Comparison of ENCODE assay signal across 23 cellular contexts in the genomic region with DNA sequence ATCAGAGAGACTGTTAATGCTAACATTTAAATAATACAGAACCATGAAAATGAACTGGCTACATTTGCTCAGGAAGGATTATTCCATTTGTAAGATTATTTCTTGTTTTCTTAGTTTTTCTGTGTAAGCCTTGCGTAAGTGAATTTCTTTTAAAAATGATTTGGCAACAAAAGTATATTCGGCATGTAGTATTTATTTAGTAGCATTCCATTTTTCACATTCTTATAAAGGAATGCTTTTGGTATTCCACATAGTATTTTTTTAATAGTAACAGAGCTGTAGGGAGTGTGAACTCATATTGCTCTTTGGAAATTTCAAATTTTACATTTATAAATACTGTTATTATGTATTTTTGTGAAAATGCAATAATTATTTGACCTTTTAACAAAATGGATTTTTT. TPM values are rescaled to one million over a fixed set of nuclear protein-coding genes. Genes with fewer than 3 reads are reported as not detected.
DNase-seq lines count a peak whose midpoint lies in the region; ATAC-seq and TF ChIP-seq lines count a peak whose summit lies in the region.
"Had no signal": no experiment of that assay in that cellular context is flagged by ENCODE, and none has a peak within 500 bp of the region (broad histone marks: within the 10 kb centered on the region; RNA-seq: fewer than 3 reads in every experiment).

No MANE protein-coding gene starts in this region.

- no peaks in the 10 kb centered on the region for H4K20me1 ChIP-seq in fibroblast of lung (ENCODE audit: control insufficient read depth, extremely low read depth, insufficient read depth, low read length)

- CTCF ChIA-PET in T-cell (lab: Charles Lee) = no interaction called here
- CTCF ChIA-PET in MCF 10A (lab: Yijun Ruan, JAX) = interaction anchor here (0.6 kb wide), 1 partner anchor 28 kb away, joined by 3 read pairs; no protein-coding TSS in a partner anchor

- peak overlapping the region; percentile 68 for H3K9ac ChIP-seq in adipocyte (ENCODE audit: low read length)
- no peak overlapping the region for H3K9ac ChIP-seq in fibroblast of lung (ENCODE audit: insufficient read depth, low read length)
- no peak overlapping the region for H3K9ac ChIP-seq in parathyroid adenoma

- H3K27me3 ChIP-seq in adipocyte (replicated peaks; ENCODE audit: control insufficient read depth, insufficient read depth, low read length) (no peaks in the 10 kb centered on the region), fibroblast of lung (ENCODE audit: control insufficient read depth, insufficient read depth, low read length) (no peaks in the 10 kb centered on the region), parathyroid adenoma (ENCODE audit: control insufficient read depth, insufficient read depth, low read length) (no peaks in the 10 kb centered on the region), suprapubic skin (no peaks in the 10 kb centered on the region)
- H3K27me3 ChIP-seq: hepatocyte had no signal

- peak; percentile 37 for DNase-seq in AG09309 (ENCODE audit: low read depth)
- peak; percentile 80 for DNase-seq in adipocyte (ENCODE audit: low read depth)
- DNase-seq in fibroblast of lung (ENCODE audit: low read depth in 2 of 2) = peak; percentile 58 to 68
- no peak for DNase-seq in T-cell
- DNase-seq in activated T-cell treated with anti-CD3 and anti-CD28 coated beads, Interleukin-2, amount 50 U/mL, for 48 hours = no peak
- no peak for DNase-seq in suprapubic skin (ENCODE audit: low spot score in 2 of 2)
- no peak for DNase-seq in MCF 10A (ENCODE audit: unreplicated experiment)
- DNase-seq: activated CD4-positive, alpha-beta T cell treated with anti-CD3 and anti-CD28 coated beads for 4 hours; activated CD8-positive, alpha-beta memory T cell treated with anti-CD3 and anti-CD28 coated beads, Interleukin-2, amount 10 ng/mL, durations not matched to agents 7 days and 5 days; activated naive CD8-positive, alpha-beta T cell treated with anti-CD3 and anti-CD28 coated beads, Interleukin-2, amount 10 ng/mL, durations not matched to agents 7 days and 5 days; AML-193; Caco-2; effector memory CD8-positive, alpha-beta T cell; naive thymus-derived CD8-positive, alpha-beta T cell; NCI-H1417 treated with DMSO at 0.1 percent for 48 hours; NCI-H524 treated with DMSO at 0.1 percent for 48 hours; stimulated activated CD4-positive, alpha-beta T cell treated with anti-CD3 and anti-CD28 coated beads, Interleukin-1b, Interleukin-23, amount 100 ng/mL, for 48 hours had no signal

- H3K4me1 Mint-ChIP-seq in T-cell (no peaks in the 10 kb centered on the region), MCF 10A (ENCODE audit: insufficient read depth, unreplicated experiment) (no peaks in the 10 kb centered on the region)
- H3K4me1 Mint-ChIP-seq: activated CD8-positive, alpha-beta memory T cell treated with anti-CD3 and anti-CD28 coated beads, Interleukin-2, amount 10 ng/mL, durations not matched to agents 7 days and 5 days; activated naive CD8-positive, alpha-beta T cell treated with anti-CD3 and anti-CD28 coated beads, Interleukin-2, amount 10 ng/mL, durations not matched to agents 7 days and 5 days; central memory CD8-positive, alpha-beta T cell; naive thymus-derived CD8-positive, alpha-beta T cell had no signal

- TF ChIP-seq POLR2A in suprapubic skin (IDR thresholded peaks at IDR 0.05) = no peak

- H3K36me3 ChIP-seq in adipocyte (ENCODE audit: control insufficient read depth, insufficient read depth, low read length, severe bottlenecking) (no peaks in the 10 kb centered on the region), fibroblast of lung (ENCODE audit: control insufficient read depth, insufficient read depth, low read length) (no peaks in the 10 kb centered on the region), parathyroid adenoma (ENCODE audit: control insufficient read depth, insufficient read depth, low read length) (no peaks in the 10 kb centered on the region), suprapubic skin (no peaks in the 10 kb centered on the region)

- H3K4me2 ChIP-seq in fibroblast of lung (ENCODE audit: extremely low read depth, insufficient read depth, low read length) (peak overlapping the region; percentile 80), parathyroid adenoma (ENCODE audit: low read length) (no peak overlapping the region)
- H3K4me2 ChIP-seq: hepatocyte had no signal

- POLR2A ChIA-PET in T-cell (lab: Charles Lee) (no interaction called here), MCF 10A (lab: Yijun Ruan, JAX) (no interaction called here)

- H3K4me3 Mint-ChIP-seq in T-cell (no peak overlapping the region), MCF 10A (ENCODE audit: unreplicated experiment) (no peak overlapping the region)
- H3K4me3 Mint-ChIP-seq: activated CD8-positive, alpha-beta memory T cell treated with anti-CD3 and anti-CD28 coated beads, Interleukin-2, amount 10 ng/mL, durations not matched to agents 7 days and 5 days; activated naive CD8-positive, alpha-beta T cell treated with anti-CD3 and anti-CD28 coated beads, Interleukin-2, amount 10 ng/mL, durations not matched to agents 7 days and 5 days; central memory CD8-positive, alpha-beta T cell; effector memory CD8-positive, alpha-beta T cell; naive thymus-derived CD8-positive, alpha-beta T cell had no signal

- 59% methylated on average over 2 of the region's 2 CpGs for WGBS in suprapubic skin

- peaks cover 33% of the 10 kb centered on the region for H3K4me1 ChIP-seq in adipocyte (ENCODE audit: control insufficient read depth, insufficient read depth, low read length)
- H3K4me1 ChIP-seq in fibroblast of lung (ENCODE audit: control insufficient read depth, extremely low read depth, insufficient read depth, low read length) = peaks cover 8% of the 10 kb centered on the region
- H3K4me1 ChIP-seq in parathyroid adenoma = no peaks in the 10 kb centered on the region
- H3K4me1 ChIP-seq in suprapubic skin = peaks cover 6% of the 10 kb centered on the region

- no peak overlapping the region for H3K27ac Mint-ChIP-seq in T-cell
- no peak overlapping the region for H3K27ac Mint-ChIP-seq in MCF 10A (ENCODE audit: low read depth, unreplicated experiment)
- H3K27ac Mint-ChIP-seq: activated CD8-positive, alpha-beta memory T cell treated with anti-CD3 and anti-CD28 coated beads, Interleukin-2, amount 10 ng/mL, durations not matched to agents 7 days and 5 days; activated naive CD8-positive, alpha-beta T cell treated with anti-CD3 and anti-CD28 coated beads, Interleukin-2, amount 10 ng/mL, durations not matched to agents 7 days and 5 days; activated T-helper 2 cell treated with anti-CD3 and anti-CD28 coated beads, Interferon-gamma antibody, Interleukin-2, Interleukin-4, amounts not matched to agents 10 μg/mL and 5 μg/mL and 100 μg/mL, durations not matched to agents 14 hours and 24 hours and 36 hours; effector memory CD8-positive, alpha-beta T cell; naive thymus-derived CD8-positive, alpha-beta T cell had no signal

- BruUV-seq in MCF 10A (replicated peaks; lab: Mats Ljungman, UMichigan) = no TSS peak

- no peak for ATAC-seq in T-cell (replicated peaks in 1 of 4)
- ATAC-seq: activated CD8-positive, alpha-beta memory T cell treated with anti-CD3 and anti-CD28 coated beads, Interleukin-2, amount 10 ng/mL, durations not matched to agents 7 days and 5 days; effector memory CD8-positive, alpha-beta T cell; naive thymus-derived CD8-positive, alpha-beta T cell had no signal

- H2AFZ ChIP-seq in fibroblast of lung (ENCODE audit: low read length) (peak overlapping the region; percentile 7), parathyroid adenoma (peak overlapping the region; percentile 26)
- H2AFZ ChIP-seq: hepatocyte had no signal

- H3K79me2 ChIP-seq in fibroblast of lung (ENCODE audit: control insufficient read depth, insufficient read depth, low read length) (no peaks in the 10 kb centered on the region), parathyroid adenoma (no peaks in the 10 kb centered on the region)
- H3K79me2 ChIP-seq: hepatocyte had no signal

- H3K9me3 Mint-ChIP-seq in T-cell (peaks cover 0 to 5% (median 3%) of the 10 kb centered on the region in 3 donors), MCF 10A (ENCODE audit: unreplicated experiment) (no peaks in the 10 kb centered on the region)
- H3K9me3 Mint-ChIP-seq: activated T-helper 2 cell treated with anti-CD3 and anti-CD28 coated beads, Interferon-gamma antibody, Interleukin-2, Interleukin-4, amounts not matched to agents 10 μg/mL and 5 μg/mL and 100 μg/mL, durations not matched to agents 14 hours and 24 hours and 36 hours; effector memory CD8-positive, alpha-beta T cell had no signal

- H3K27me3 Mint-ChIP-seq in T-cell = no peaks in the 10 kb centered on the region
- no peaks in the 10 kb centered on the region for H3K27me3 Mint-ChIP-seq in MCF 10A (ENCODE audit: insufficient read depth, unreplicated experiment)
- H3K27me3 Mint-ChIP-seq: activated CD8-positive, alpha-beta memory T cell treated with anti-CD3 and anti-CD28 coated beads, Interleukin-2, amount 10 ng/mL, durations not matched to agents 7 days and 5 days; activated naive CD8-positive, alpha-beta T cell treated with anti-CD3 and anti-CD28 coated beads, Interleukin-2, amount 10 ng/mL, durations not matched to agents 7 days and 5 days; central memory CD8-positive, alpha-beta T cell; effector memory CD8-positive, alpha-beta T cell; naive thymus-derived CD8-positive, alpha-beta T cell had no signal

- intact Hi-C loops in MCF 10A (cut with micrococcal nuclease) = no loop called here

- no peak for TF ChIP-seq EP300 in suprapubic skin (IDR thresholded peaks at IDR 0.05)

- no peaks in the 10 kb centered on the region for H3K36me3 Mint-ChIP-seq in T-cell
- no peaks in the 10 kb centered on the region for H3K36me3 Mint-ChIP-seq in MCF 10A (ENCODE audit: insufficient read depth, unreplicated experiment)
- H3K36me3 Mint-ChIP-seq: activated CD8-positive, alpha-beta memory T cell treated with anti-CD3 and anti-CD28 coated beads, Interleukin-2, amount 10 ng/mL, durations not matched to agents 7 days and 5 days; activated naive CD8-positive, alpha-beta T cell treated with anti-CD3 and anti-CD28 coated beads, Interleukin-2, amount 10 ng/mL, durations not matched to agents 7 days and 5 days; naive thymus-derived CD8-positive, alpha-beta T cell had no signal

- H3K4me3 ChIP-seq in AG09309 (ENCODE audit: control insufficient read depth, low read depth, low read length) = no peak overlapping the region
- peak overlapping the region; percentile 74 for H3K4me3 ChIP-seq in adipocyte (ENCODE audit: low read length)
- H3K4me3 ChIP-seq in fibroblast of lung (replicated peaks in 1 of 4; ENCODE audit: control extremely low read depth in 1 of 4, insufficient read depth in 1 of 4, low read depth in 3 of 4, low read length in 4 of 4) = peak overlapping the region in 2 of 4 experiments; percentile 5 to 23
- H3K4me3 ChIP-seq in parathyroid adenoma (ENCODE audit: low read depth, low read length) = no peak overlapping the region
- no peak overlapping the region for H3K4me3 ChIP-seq in suprapubic skin
- H3K4me3 ChIP-seq: hepatocyte had no signal

- TF ChIP-seq CTCF in AG09309 (IDR thresholded peaks at IDR 0.05; ENCODE audit: control insufficient read depth, insufficient read depth, low read depth, low read length, missing control alignments) (no peak), fibroblast of lung (conservative IDR thresholded peaks at IDR 0.05 in 1 of 2, IDR thresholded peaks at IDR 0.05 in 1 of 2; ENCODE audit: low read depth in 1 of 2, low read length in 2 of 2) (no peak), parathyroid adenoma (IDR thresholded peaks at IDR 0.05) (no peak), suprapubic skin (IDR thresholded peaks at IDR 0.05) (no peak), MCF 10A (IDR thresholded peaks at IDR 0.05; ENCODE audit: unreplicated experiment) (no peak)

- H3K27ac ChIP-seq in fibroblast of lung (ENCODE audit: insufficient read depth, low read length) (peak overlapping the region; percentile 10), parathyroid adenoma (no peak overlapping the region), suprapubic skin (no peak overlapping the region)
- H3K27ac ChIP-seq: hepatocyte had no signal

- no peaks in the 10 kb centered on the region for H3K9me3 ChIP-seq in adipocyte (ENCODE audit: control insufficient read depth, low read length)
- no peaks in the 10 kb centered on the region for H3K9me3 ChIP-seq in fibroblast of lung (ENCODE audit: control insufficient read depth, insufficient read depth, low read depth, low read length)
- H3K9me3 ChIP-seq in parathyroid adenoma (ENCODE audit: control insufficient read depth, low read length) = no peaks in the 10 kb centered on the region
- H3K9me3 ChIP-seq in suprapubic skin = no peaks in the 10 kb centered on the region
- H3K9me3 ChIP-seq: Caco-2 had no signal

RNA-seq across cellular contexts. Expression of a gene that starts 1.0 kb away (rescaled TPM):
- total RNA-seq in fibroblast of lung (0.77 and 1.3 TPM in 2 replicates), T-cell (not detected), suprapubic skin (under 1 TPM in 3 of 4 donors, not detected in 1; 0.24 to 0.47 (median 0.30) TPM), MCF 10A (2022) (not detected in 2 replicates)
- 1.2 and 7.7 TPM in 2 replicates for polyA plus RNA-seq in fibroblast of lung
- polyA plus RNA-seq in fibroblast of lung (2012) = 0.61 and 4.0 TPM in 2 replicates
- 0.22 and 2.6 TPM in 2 replicates for polyA minus RNA-seq in fibroblast of lung (ENCODE audit: low replicate concordance)
- total RNA-seq: activated CD8-positive, alpha-beta memory T cell treated with anti-CD3 and anti-CD28 coated beads, Interleukin-2, amount 10 ng/mL, durations not matched to agents 7 days and 5 days; activated naive CD8-positive, alpha-beta T cell treated with anti-CD3 and anti-CD28 coated beads, Interleukin-2, amount 10 ng/mL, durations not matched to agents 7 days and 5 days; activated T-helper 2 cell treated with anti-CD3 and anti-CD28 coated beads, Interferon-gamma antibody, Interleukin-2, Interleukin-4, amounts not matched to agents 10 μg/mL and 5 μg/mL and 100 μg/mL, durations not matched to agents 14 hours and 24 hours and 36 hours; Caco-2; H1; lung microvascular endothelial cell; naive thymus-derived CD8-positive, alpha-beta T cell had no signal
- polyA plus RNA-seq: H1; hepatocyte; naive thymus-derived CD8-positive, alpha-beta T cell had no signal

Comparison
In these comparisons a context has a peak if more than half of its experiments do, and no peak if none do; other contexts are left out.
1. DNase-seq: peak in AG09309 (single experiment), adipocyte (single experiment) and fibroblast of lung (2 of 2); none in T-cell (0 of 34), activated T-cell treated with anti-CD3 and anti-CD28 coated beads, Interleukin-2, amount 50 U/mL, for 48 hours (0 of 2), suprapubic skin (0 of 2) and MCF 10A (single experiment).